1 cellular context compared by ENCODE assay signal in the genomic region with DNA sequence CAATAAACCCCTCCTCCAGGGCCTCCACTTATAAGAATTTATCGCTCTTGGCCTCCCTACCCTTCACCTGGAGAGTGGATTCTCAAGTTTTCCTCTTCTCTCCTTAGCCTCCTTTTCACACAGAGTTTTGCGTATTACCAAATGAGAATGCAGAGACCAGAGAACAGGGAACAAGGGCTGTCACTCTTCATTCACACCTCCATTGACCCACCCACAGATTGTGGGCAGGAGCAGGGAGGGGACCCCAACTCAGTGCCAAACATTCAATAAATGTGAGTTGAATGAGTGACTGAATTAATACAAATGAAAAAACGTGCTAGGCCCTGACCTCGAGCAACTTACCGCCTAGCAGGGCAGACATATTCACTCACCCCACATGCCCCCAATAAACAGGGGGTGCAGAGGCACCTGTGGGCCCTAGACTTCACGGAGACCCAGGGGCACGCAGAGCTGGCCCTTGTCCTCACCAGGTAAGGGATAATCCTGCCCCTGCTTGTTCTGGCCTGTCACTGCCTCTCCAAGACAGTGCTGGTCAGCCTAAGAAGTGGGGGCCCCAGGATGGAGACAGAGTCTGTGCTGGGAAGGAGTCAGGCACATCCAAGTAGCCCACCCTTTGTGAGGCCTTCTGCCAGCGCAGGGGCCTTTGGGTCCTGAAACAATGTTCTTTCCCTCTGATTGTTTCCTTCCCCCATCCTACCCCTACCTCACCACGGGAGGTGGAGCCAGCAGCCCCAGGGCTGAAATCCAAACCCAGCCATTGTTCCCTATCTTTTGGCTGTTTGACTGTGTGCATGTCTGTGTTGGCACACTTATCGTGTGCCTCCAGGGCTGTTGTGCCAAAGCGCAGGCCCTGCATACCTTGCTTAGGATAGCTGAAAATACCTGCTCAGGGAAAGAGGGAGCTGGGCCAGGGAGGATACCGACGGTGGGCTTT.
TF ChIP-seq lines count a peak whose summit lies in the region.

No MANE protein-coding gene starts in this region.

TF ChIP-seq in H1, 55 proteins besides CTCF, POLR2A, EP300 and RAD21:
- TF ChIP-seq TCF12 (IDR thresholded peaks at IDR 0.05; ENCODE audit: low read depth, low read length) (no peak), USF2 (IDR thresholded peaks at IDR 0.05; ENCODE audit: low read length) (no peak), SP4 (IDR thresholded peaks at IDR 0.05; ENCODE audit: low read length) (no peak), TAF1 (IDR thresholded peaks at IDR 0.05; ENCODE audit: low read depth, low read length) (no peak), NRF1 (IDR thresholded peaks at IDR 0.05; ENCODE audit: low read depth, low read length) (no peak), JUND (IDR thresholded peaks at IDR 0.05; ENCODE audit: low read length) (no peak)
